In the genomic region with DNA sequence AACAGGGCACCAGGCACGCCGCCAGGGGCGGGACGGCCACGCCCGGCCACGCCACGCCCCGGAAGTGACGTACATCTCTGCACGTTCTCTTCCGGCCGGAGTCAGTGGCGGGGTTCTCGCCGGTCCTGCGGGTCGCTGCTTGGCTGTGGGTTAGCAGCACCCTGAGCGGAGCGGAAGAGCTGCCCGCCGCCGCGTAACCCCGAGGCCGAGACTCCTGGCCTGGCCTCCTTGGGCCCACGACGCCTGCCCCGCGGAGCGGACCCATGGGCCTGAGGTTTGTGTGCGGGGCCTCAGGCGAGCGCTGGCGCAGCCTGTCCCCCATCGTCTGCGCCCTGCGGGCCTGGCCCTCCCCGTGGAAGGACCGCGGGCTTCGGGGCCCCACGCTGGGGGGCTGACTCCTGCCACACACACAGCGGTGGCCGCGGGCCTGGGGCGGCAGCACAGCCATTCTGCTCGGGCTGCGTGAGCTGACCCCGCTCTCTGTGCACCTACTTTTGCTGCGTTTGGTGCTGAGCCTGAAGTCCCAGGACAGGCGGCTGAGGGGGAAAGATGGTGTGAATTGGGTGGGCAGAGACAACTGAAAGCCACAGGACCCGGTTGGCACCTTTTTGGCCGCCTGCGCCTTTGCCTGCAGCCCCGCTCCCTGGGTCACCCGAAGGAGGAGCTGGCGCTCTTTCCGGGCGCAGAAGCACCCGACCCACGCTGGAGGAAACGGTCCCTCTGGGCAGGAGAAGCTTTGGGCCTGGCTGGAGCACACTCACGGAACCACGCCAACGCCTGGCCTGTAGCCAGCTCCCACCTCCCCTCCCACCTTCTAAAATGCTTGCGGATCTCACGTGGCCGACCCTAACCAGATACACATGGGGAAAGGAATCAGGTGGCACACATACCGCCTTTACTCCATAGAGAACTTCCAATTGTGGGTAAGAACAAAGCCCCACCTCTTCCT, we compare ENCODE assay signal across 1 cellular context.
A peak's percentile ranks its signal among the peaks of the same experiment; 100 is the strongest.
TF ChIP-seq lines count a peak whose summit lies in the region.

No MANE protein-coding gene starts in this region.

TF ChIP-seq in HepG2, 621 proteins besides CTCF, POLR2A, EP300 and RAD21 (continued from another document and continues in another):
- TF ChIP-seq RNF219 (CRISPR knock-in tag; IDR thresholded peaks at IDR 0.05) (no peak), MXI1 (IDR thresholded peaks at IDR 0.05; ENCODE audit: borderline replicate concordance, low read depth, low read length) (peak; percentile 84; the same call in 1 of the 3 replicates), ZNF496 (CRISPR knock-in tag; IDR thresholded peaks at IDR 0.05; ENCODE audit: insufficient replicate concordance) (no peak), ZBTB25 (CRISPR knock-in tag; IDR thresholded peaks at IDR 0.05) (no peak), JARID2 (CRISPR knock-in tag; IDR thresholded peaks at IDR 0.05; ENCODE audit: insufficient replicate concordance) (no peak), AKAP8 (CRISPR knock-in tag; IDR thresholded peaks at IDR 0.05) (0 out of 2 replicates have a peak, but pooled peaks have one; percentile 61), ZNF558 (CRISPR knock-in tag; IDR thresholded peaks at IDR 0.05; ENCODE audit: borderline replicate concordance) (no peak), IRX3 (CRISPR knock-in tag; IDR thresholded peaks at IDR 0.05; ENCODE audit: borderline replicate concordance, low read depth) (no peak), TBP (CRISPR knock-in tag; IDR thresholded peaks at IDR 0.05) (no peak), ZNF777 (CRISPR knock-in tag; IDR thresholded peaks at IDR 0.05) (no peak), HOXA3 (CRISPR knock-in tag; IDR thresholded peaks at IDR 0.05) (peak; percentile 79), ZNF788 (CRISPR knock-in tag; IDR thresholded peaks at IDR 0.05; ENCODE audit: borderline replicate concordance) (peak; percentile 76; the same call in 1 of the 2 replicates), ZC3H13 (CRISPR knock-in tag; IDR thresholded peaks at IDR 0.05) (no peak), ZSCAN25 (CRISPR knock-in tag; IDR thresholded peaks at IDR 0.05) (peak; percentile 15; the same call in 1 of the 2 replicates), ZNF567 (CRISPR knock-in tag; IDR thresholded peaks at IDR 0.05; ENCODE audit: borderline replicate concordance) (no peak), ZFYVE20 (CRISPR knock-in tag; IDR thresholded peaks at IDR 0.05; ENCODE audit: borderline replicate concordance, low read depth) (no peak), NCOR1 (IDR thresholded peaks at IDR 0.05; ENCODE audit: borderline replicate concordance, low read length) (no peak), SKI (IDR thresholded peaks at IDR 0.05; ENCODE audit: partially characterized antibody) (no peak), SSRP1 (CRISPR knock-in tag; IDR thresholded peaks at IDR 0.05) (no peak), ZNF614 (CRISPR knock-in tag; IDR thresholded peaks at IDR 0.05; ENCODE audit: borderline replicate concordance) (no peak), CENPX (CRISPR knock-in tag; IDR thresholded peaks at IDR 0.05) (no peak), SETDB1 (CRISPR knock-in tag; IDR thresholded peaks at IDR 0.05; ENCODE audit: borderline replicate concordance) (no peak), AHR (CRISPR knock-in tag; IDR thresholded peaks at IDR 0.05) (no peak), ZNF260 (CRISPR knock-in tag; IDR thresholded peaks at IDR 0.05; ENCODE audit: borderline replicate concordance, low read depth) (no peak), CBX2 (IDR thresholded peaks at IDR 0.05; ENCODE audit: low read depth, low read length) (no peak), CBX2 (CRISPR knock-in tag; IDR thresholded peaks at IDR 0.05; ENCODE audit: low read depth) (no peak), CREBL2 (CRISPR knock-in tag; IDR thresholded peaks at IDR 0.05; ENCODE audit: borderline replicate concordance) (no peak), NFE2L2 (IDR thresholded peaks at IDR 0.05; ENCODE audit: low read length) (no peak), ZNF17 (CRISPR knock-in tag; IDR thresholded peaks at IDR 0.05) (no peak), KDM1A (CRISPR knock-in tag; IDR thresholded peaks at IDR 0.05) (no peak), ZNF720 (CRISPR knock-in tag; IDR thresholded peaks at IDR 0.05) (no peak), ZNF841 (CRISPR knock-in tag; IDR thresholded peaks at IDR 0.05; ENCODE audit: borderline replicate concordance) (no peak), PHF21A (CRISPR knock-in tag; IDR thresholded peaks at IDR 0.05) (0 out of 2 replicates have a peak, but pooled peaks have one; percentile 26), ZNF609 (CRISPR knock-in tag; IDR thresholded peaks at IDR 0.05; ENCODE audit: borderline replicate concordance) (peak; percentile 45; the same call in 1 of the 2 replicates)
- TF ChIP-seq, protein P1, sequence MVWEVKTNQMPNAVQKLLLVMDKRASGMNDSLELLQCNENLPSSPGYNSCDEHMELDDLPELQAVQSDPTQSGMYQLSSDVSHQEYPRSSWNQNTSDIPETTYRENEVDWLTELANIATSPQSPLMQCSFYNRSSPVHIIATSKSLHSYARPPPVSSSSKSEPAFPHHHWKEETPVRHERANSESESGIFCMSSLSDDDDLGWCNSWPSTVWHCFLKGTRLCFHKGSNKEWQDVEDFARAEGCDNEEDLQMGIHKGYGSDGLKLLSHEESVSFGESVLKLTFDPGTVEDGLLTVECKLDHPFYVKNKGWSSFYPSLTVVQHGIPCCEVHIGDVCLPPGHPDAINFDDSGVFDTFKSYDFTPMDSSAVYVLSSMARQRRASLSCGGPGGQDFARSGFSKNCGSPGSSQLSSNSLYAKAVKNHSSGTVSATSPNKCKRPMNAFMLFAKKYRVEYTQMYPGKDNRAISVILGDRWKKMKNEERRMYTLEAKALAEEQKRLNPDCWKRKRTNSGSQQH (CRISPR knock-in tag; IDR thresholded peaks at IDR 0.05; ENCODE audit: low read depth), result peak; percentile 64; the same call in 1 of the 2 replicates
- TF ChIP-seq, protein P2, sequence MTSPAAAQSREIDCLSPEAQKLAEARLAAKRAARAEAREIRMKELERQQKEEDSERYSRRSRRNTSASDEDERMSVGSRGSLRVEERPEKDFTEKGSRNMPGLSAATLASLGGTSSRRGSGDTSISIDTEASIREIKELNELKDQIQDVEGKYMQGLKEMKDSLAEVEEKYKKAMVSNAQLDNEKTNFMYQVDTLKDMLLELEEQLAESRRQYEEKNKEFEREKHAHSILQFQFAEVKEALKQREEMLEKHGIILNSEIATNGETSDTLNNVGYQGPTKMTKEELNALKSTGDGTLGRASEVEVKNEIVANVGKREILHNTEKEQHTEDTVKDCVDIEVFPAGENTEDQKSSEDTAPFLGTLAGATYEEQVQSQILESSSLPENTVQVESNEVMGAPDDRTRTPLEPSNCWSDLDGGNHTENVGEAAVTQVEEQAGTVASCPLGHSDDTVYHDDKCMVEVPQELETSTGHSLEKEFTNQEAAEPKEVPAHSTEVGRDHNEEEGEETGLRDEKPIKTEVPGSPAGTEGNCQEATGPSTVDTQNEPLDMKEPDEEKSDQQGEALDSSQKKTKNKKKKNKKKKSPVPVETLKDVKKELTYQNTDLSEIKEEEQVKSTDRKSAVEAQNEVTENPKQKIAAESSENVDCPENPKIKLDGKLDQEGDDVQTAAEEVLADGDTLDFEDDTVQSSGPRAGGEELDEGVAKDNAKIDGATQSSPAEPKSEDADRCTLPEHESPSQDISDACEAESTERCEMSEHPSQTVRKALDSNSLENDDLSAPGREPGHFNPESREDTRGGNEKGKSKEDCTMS (CRISPR knock-in tag; conservative IDR thresholded peaks at IDR 0.05), result no peak
- TF ChIP-seq, protein P3, sequence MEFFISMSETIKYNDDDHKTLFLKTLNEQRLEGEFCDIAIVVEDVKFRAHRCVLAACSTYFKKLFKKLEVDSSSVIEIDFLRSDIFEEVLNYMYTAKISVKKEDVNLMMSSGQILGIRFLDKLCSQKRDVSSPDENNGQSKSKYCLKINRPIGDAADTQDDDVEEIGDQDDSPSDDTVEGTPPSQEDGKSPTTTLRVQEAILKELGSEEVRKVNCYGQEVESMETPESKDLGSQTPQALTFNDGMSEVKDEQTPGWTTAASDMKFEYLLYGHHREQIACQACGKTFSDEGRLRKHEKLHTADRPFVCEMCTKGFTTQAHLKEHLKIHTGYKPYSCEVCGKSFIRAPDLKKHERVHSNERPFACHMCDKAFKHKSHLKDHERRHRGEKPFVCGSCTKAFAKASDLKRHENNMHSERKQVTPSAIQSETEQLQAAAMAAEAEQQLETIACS (CRISPR knock-in tag; IDR thresholded peaks at IDR 0.05), result peak; percentile 31; the same call in 1 of the 2 replicates
- TF ChIP-seq, protein P4, sequence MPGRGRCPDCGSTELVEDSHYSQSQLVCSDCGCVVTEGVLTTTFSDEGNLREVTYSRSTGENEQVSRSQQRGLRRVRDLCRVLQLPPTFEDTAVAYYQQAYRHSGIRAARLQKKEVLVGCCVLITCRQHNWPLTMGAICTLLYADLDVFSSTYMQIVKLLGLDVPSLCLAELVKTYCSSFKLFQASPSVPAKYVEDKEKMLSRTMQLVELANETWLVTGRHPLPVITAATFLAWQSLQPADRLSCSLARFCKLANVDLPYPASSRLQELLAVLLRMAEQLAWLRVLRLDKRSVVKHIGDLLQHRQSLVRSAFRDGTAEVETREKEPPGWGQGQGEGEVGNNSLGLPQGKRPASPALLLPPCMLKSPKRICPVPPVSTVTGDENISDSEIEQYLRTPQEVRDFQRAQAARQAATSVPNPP (CRISPR knock-in tag; IDR thresholded peaks at IDR 0.05), result no peak
- TF ChIP-seq, protein P5, sequence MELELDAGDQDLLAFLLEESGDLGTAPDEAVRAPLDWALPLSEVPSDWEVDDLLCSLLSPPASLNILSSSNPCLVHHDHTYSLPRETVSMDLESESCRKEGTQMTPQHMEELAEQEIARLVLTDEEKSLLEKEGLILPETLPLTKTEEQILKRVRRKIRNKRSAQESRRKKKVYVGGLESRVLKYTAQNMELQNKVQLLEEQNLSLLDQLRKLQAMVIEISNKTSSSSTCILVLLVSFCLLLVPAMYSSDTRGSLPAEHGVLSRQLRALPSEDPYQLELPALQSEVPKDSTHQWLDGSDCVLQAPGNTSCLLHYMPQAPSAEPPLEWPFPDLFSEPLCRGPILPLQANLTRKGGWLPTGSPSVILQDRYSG (CRISPR knock-in tag; IDR thresholded peaks at IDR 0.05), result no peak
- TF ChIP-seq, protein P6, sequence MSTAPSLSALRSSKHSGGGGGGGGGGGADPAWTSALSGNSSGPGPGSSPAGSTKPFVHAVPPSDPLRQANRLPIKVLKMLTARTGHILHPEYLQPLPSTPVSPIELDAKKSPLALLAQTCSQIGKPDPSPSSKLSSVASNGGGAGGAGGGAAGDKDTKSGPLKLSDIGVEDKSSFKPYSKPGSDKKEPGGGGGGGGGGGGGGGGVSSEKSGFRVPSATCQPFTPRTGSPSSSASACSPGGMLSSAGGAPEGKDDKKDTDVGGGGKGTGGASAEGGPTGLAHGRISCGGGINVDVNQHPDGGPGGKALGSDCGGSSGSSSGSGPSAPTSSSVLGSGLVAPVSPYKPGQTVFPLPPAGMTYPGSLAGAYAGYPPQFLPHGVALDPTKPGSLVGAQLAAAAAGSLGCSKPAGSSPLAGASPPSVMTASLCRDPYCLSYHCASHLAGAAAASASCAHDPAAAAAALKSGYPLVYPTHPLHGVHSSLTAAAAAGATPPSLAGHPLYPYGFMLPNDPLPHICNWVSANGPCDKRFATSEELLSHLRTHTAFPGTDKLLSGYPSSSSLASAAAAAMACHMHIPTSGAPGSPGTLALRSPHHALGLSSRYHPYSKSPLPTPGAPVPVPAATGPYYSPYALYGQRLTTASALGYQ (CRISPR knock-in tag; IDR thresholded peaks at IDR 0.05), result no peak
